In genomic region chrX:77899081-77899828, GRCh38 we compare ENCODE assay signal across 8 cellular contexts. TPM values are rescaled to one million over a fixed set of nuclear protein-coding genes. Genes with fewer than 3 reads are reported as not detected.
DNase-seq lines count a peak whose midpoint lies in the region; ATAC-seq lines count a peak whose summit lies in the region.

TSS of gene COX7B (plus strand) at chrX:77899468. CDS start at chrX:77899554, 86 bp downstream.

- peaks cover 6% of the 10 kb centered on the region for H3K36me3 Mint-ChIP-seq in CD4-positive, CD25-positive, alpha-beta regulatory T cell

- no peaks in the 10 kb centered on the region for H3K9me3 ChIP-seq in CD4-positive, CD25-positive, alpha-beta regulatory T cell (ENCODE audit: control insufficient read depth in 2 of 2, low read length in 2 of 2)

- H3K27me3 ChIP-seq in CD4-positive, CD25-positive, alpha-beta regulatory T cell (ENCODE audit: control insufficient read depth, insufficient read depth, low read length), result no peaks in the 10 kb centered on the region

- H3K27me3 Mint-ChIP-seq in CD4-positive, CD25-positive, alpha-beta regulatory T cell, result no peaks in the 10 kb centered on the region

- peaks cover 5% of the 10 kb centered on the region for H3K36me3 ChIP-seq in CD4-positive, CD25-positive, alpha-beta regulatory T cell (ENCODE audit: control insufficient read depth, insufficient read depth, low read length)

- peak within 1 kb of the TSS; percentile 83 to 98 (median 96) for H3K27ac Mint-ChIP-seq in CD4-positive, CD25-positive, alpha-beta regulatory T cell

- DNase-seq in CD4-positive, CD25-positive, alpha-beta regulatory T cell, result peak; percentile 69 to 94 (median 89)
- DNase-seq in NCI-H524 treated with DMSO at 0.1 percent for 48 hours (lab: John Stamatoyannopoulos, UW), result peak; percentile 94
- DNase-seq in activated CD4-positive, alpha-beta T cell treated with anti-CD3 and anti-CD28 coated beads for 48 hours, result peak; percentile 64
- DNase-seq in dermis blood vessel endothelial cell, result peak; percentile 95
- DNase-seq in left kidney (ENCODE audit: low read depth, low spot score), result peak; percentile 97
- DNase-seq in stimulated activated CD4-positive, alpha-beta T cell treated with anti-CD3 and anti-CD28 coated beads, Interleukin-4, amount 100 ng/mL, for 24 hours, result peak; percentile 73

- H3K4me1 Mint-ChIP-seq in CD4-positive, CD25-positive, alpha-beta regulatory T cell, result peaks cover 5 to 39% (median 20%) of the 10 kb centered on the region in 4 donors

- peaks cover 18% of the 10 kb centered on the region for H3K4me1 ChIP-seq in CD4-positive, CD25-positive, alpha-beta regulatory T cell (ENCODE audit: control insufficient read depth, insufficient read depth, low read length, poor library complexity, severe bottlenecking)

- ATAC-seq in CD4-positive, CD25-positive, alpha-beta regulatory T cell (ENCODE audit: low read depth in 2 of 2), result peak; percentile 62 to 70
- peak; percentile 55 for ATAC-seq in GM19351 (IDR thresholded peaks at IDR 0.05; ENCODE audit: unreplicated experiment)
- peak; percentile 58 for ATAC-seq in HG03520 (IDR thresholded peaks at IDR 0.05; ENCODE audit: unreplicated experiment)

- peak within 1 kb of the TSS; percentile 90 for H3K27ac ChIP-seq in CD4-positive, CD25-positive, alpha-beta regulatory T cell (ENCODE audit: insufficient read depth, low read length, poor library complexity, severe bottlenecking)

- H3K9me3 Mint-ChIP-seq in CD4-positive, CD25-positive, alpha-beta regulatory T cell, result peaks cover 0 to 4% (median 0%) of the 10 kb centered on the region in 7 donors

- peak within 1 kb of the TSS; percentile 98 for H3K4me3 ChIP-seq in CD4-positive, CD25-positive, alpha-beta regulatory T cell (ENCODE audit: low read depth, low read length)

- peak within 1 kb of the TSS; percentile 85 to 98 (median 92) for H3K4me3 Mint-ChIP-seq in CD4-positive, CD25-positive, alpha-beta regulatory T cell

RNA-seq across cellular contexts. Expression of gene COX7B, which starts in this region (rescaled TPM):
- total RNA-seq in CD4-positive, CD25-positive, alpha-beta regulatory T cell, result 110 TPM
- 100 to 1,000 TPM; 395 to 504 (median 424) TPM for polyA plus RNA-seq in CD4-positive, CD25-positive, alpha-beta regulatory T cell
- 279 and 458 TPM in 2 replicates for total RNA-seq in dermis blood vessel endothelial cell

Comparison
In these comparisons a context has a peak if more than half of its experiments do, and no peak if none do; other contexts are left out.
1. Peak in every context shown above with its lines: DNase-seq, ATAC-seq, H3K4me3 ChIP-seq and H3K27ac ChIP-seq.